Comparison of ENCODE assay signal across 22 cellular contexts in genomic region chr3:73658227-73658626, GRCh38. TPM values are rescaled to one million over a fixed set of nuclear protein-coding genes. Genes with fewer than 3 reads are reported as not detected.
A peak's percentile ranks its signal among the peaks of the same experiment; 100 is the strongest.
DNase-seq lines count a peak whose midpoint lies in the region; ATAC-seq and TF ChIP-seq lines count a peak whose summit lies in the region.
"Had no signal": no experiment of that assay in that cellular context is flagged by ENCODE, and none has a peak within 500 bp of the region (broad histone marks: within the 10 kb centered on the region; RNA-seq: fewer than 3 reads in every experiment).

No MANE protein-coding gene starts in this region.

- TF ChIP-seq CTCF in AG10803 (conservative IDR thresholded peaks at IDR 0.05; ENCODE audit: low read length) (no peak), adrenal gland (IDR thresholded peaks at IDR 0.05) (no peak), endodermal cell (conservative IDR thresholded peaks at IDR 0.05) (no peak), mesothelial cell of epicardium (IDR thresholded peaks at IDR 0.05; ENCODE audit: unreplicated experiment) (no peak), omental fat pad (IDR thresholded peaks at IDR 0.05) (no peak)

- no peak overlapping the region for H3K9ac ChIP-seq in endodermal cell (ENCODE audit: extremely low read depth, low read length, poor library complexity, severe bottlenecking)

- WGBS in adrenal gland, 4 donors, result 78 to 87% (median 82%) methylated on average over 4 of the region's 4 CpGs
- WGBS in endodermal cell (ENCODE audit: insufficient coverage in 1 of 2, insufficient read length in 1 of 2), 2 experiments, result 77% methylated on average over 4 of the region's 4 CpGs; no CpG with 5 or more reads in 1 of the 2 experiments

- H3K4me1 Mint-ChIP-seq in endodermal cell (peaks cover 4% of the 10 kb centered on the region), mesothelial cell of epicardium (peaks cover 15% of the 10 kb centered on the region)

- H3K4me3 Mint-ChIP-seq in endodermal cell (no peak overlapping the region), mesothelial cell of epicardium (no peak overlapping the region)
- H3K4me3 Mint-ChIP-seq: CD4-positive, alpha-beta T cell had no signal

- H3K27ac Mint-ChIP-seq in endodermal cell (no peak overlapping the region), mesothelial cell of epicardium (peak overlapping the region; percentile 86)
- H3K27ac Mint-ChIP-seq: CD4-positive, alpha-beta T cell had no signal

- TF ChIP-seq POLR2A in adrenal gland (IDR thresholded peaks at IDR 0.05), result no peak

- intact Hi-C loops in adrenal gland (cut with DNase I), result no loop called here

- no peaks in the 10 kb centered on the region for H3K9me3 Mint-ChIP-seq in endodermal cell
- H3K9me3 Mint-ChIP-seq in mesothelial cell of epicardium, result peaks cover 3% of the 10 kb centered on the region

- H3K4me1 ChIP-seq in adrenal gland (replicated peaks in 1 of 2), result peaks cover 0 to 12% of the 10 kb centered on the region in 2 donors
- peaks cover under 1% of the 10 kb centered on the region for H3K4me1 ChIP-seq in endodermal cell (ENCODE audit: control insufficient read depth, insufficient read depth, low read length)
- H3K4me1 ChIP-seq: BE2C, Caco-2, Peyer's patch had no signal

- no peaks in the 10 kb centered on the region for H3K9me3 ChIP-seq in adrenal gland (replicated peaks in 1 of 3)
- no peaks in the 10 kb centered on the region for H3K9me3 ChIP-seq in endodermal cell (ENCODE audit: control insufficient read depth, low read length)
- H3K9me3 ChIP-seq: BE2C, Caco-2, Peyer's patch had no signal

- no peak for ATAC-seq in GM18909 (IDR thresholded peaks at IDR 0.05; ENCODE audit: poor library complexity, unreplicated experiment)
- no peak for ATAC-seq in omental fat pad (ENCODE audit: low FRiP score)
- ATAC-seq: K562 had no signal

- peak overlapping the region in 3 of 5 donors; percentile 36 to 60 (median 57) for H3K27ac ChIP-seq in adrenal gland
- H3K27ac ChIP-seq in endodermal cell (ENCODE audit: low read depth, low read length), result no peak overlapping the region
- H3K27ac ChIP-seq: 22Rv1, Peyer's patch had no signal

- H3K27me3 ChIP-seq in adrenal gland (no peaks in the 10 kb centered on the region), endodermal cell (ENCODE audit: control insufficient read depth, insufficient read depth, low read length, poor library complexity, severe bottlenecking) (no peaks in the 10 kb centered on the region)
- H3K27me3 ChIP-seq: BE2C, Peyer's patch had no signal

- no peaks in the 10 kb centered on the region for H3K27me3 Mint-ChIP-seq in endodermal cell (ENCODE audit: insufficient read depth)
- H3K27me3 Mint-ChIP-seq in mesothelial cell of epicardium (ENCODE audit: low read depth), result no peaks in the 10 kb centered on the region
- H3K27me3 Mint-ChIP-seq: CD4-positive, alpha-beta T cell had no signal

- DNase-seq in AG10803 (ENCODE audit: low read depth) (peak; percentile 21), adrenal gland (no peak), endodermal cell (peak; percentile 58), mesothelial cell of epicardium (ENCODE audit: low spot score in 2 of 2, unreplicated experiment in 2 of 2) (no peak), AG08396 (ENCODE audit: low spot score) (no peak), omental fat pad (ENCODE audit: low spot score) (no peak), epidermal melanocyte (ENCODE audit: insufficient read length, low spot score) (no peak)
- DNase-seq: BE2C; Caco-2; CD4-positive, alpha-beta T cell; GF-D8; NCI-H1092 treated with DMSO at 0.1 percent for 48 hours; NCI-H146; NCI-H2029 treated with DMSO at 0.1 percent for 48 hours; NCI-H2171 treated with DMSO at 0.1 percent for 48 hours; NCI-H446; NCI-H748 treated with DMSO at 0.1 percent for 48 hours; NK-92 treated with Interleukin-12 subunit alpha and Interleukin-12 subunit beta, amount 100 ng/mL, for 24 hours; Peyer's patch had no signal

- H3K36me3 Mint-ChIP-seq in endodermal cell (ENCODE audit: low read depth), result no peaks in the 10 kb centered on the region
- H3K36me3 Mint-ChIP-seq in mesothelial cell of epicardium, result no peaks in the 10 kb centered on the region

- no peak overlapping the region for H3K4me3 ChIP-seq in AG10803 (ENCODE audit: low read length)
- H3K4me3 ChIP-seq in adrenal gland, result no peak overlapping the region
- H3K4me3 ChIP-seq in endodermal cell (ENCODE audit: low read length), result no peak overlapping the region
- H3K4me3 ChIP-seq: K562, Peyer's patch had no signal

- H3K36me3 ChIP-seq in adrenal gland (replicated peaks in 1 of 2) (no peaks in the 10 kb centered on the region), endodermal cell (ENCODE audit: control insufficient read depth, insufficient read depth, low read length) (no peaks in the 10 kb centered on the region)
- H3K36me3 ChIP-seq: BE2C, Peyer's patch had no signal

RNA-seq across cellular contexts. Expression of gene PDZRN3, which starts 33.5 kb away (rescaled TPM):
- total RNA-seq in adrenal gland (100 to 1,000 TPM in 1 of 8 donors, 10 to 100 TPM in 7; 11.5 to 126 (median 72.6) TPM), endodermal cell (10 to 100 TPM in 1 of 2 donors, 1 to 10 TPM in 1; 6.1 to 10.4 TPM), mesothelial cell of epicardium (42.9 to 48.4 TPM (median 43.4 TPM) in 3 replicates), omental fat pad (10 to 100 TPM; 22.8 to 47.4 (median 37.5) TPM)
- 10 to 100 TPM; 16.4 to 60.2 (median 32.2) TPM for polyA plus RNA-seq in adrenal gland
- 19.4 TPM for polyA plus RNA-seq in endodermal cell (2013, experiment 1 of 2)
- polyA plus RNA-seq in endodermal cell (2013, experiment 2 of 2), result 18.4 TPM
- total RNA-seq: CD4-positive, alpha-beta T cell had no signal
- polyA plus RNA-seq: K562 had no signal

Comparison
In these comparisons a context has a peak if more than half of its experiments do, and no peak if none do; other contexts are left out.
1. DNase-seq: peak in AG10803 (single experiment) and endodermal cell (single experiment); none in adrenal gland (0 of 7), mesothelial cell of epicardium (0 of 2), AG08396 (single experiment), omental fat pad (single experiment) and epidermal melanocyte (single experiment).